7 cellular contexts compared by ENCODE assay signal in genomic region chr20:25058051-25058796, GRCh38. TPM values are rescaled to one million over a fixed set of nuclear protein-coding genes. Genes with fewer than 3 reads are reported as not detected.
DNase-seq lines count a peak whose midpoint lies in the region; ATAC-seq and TF ChIP-seq lines count a peak whose summit lies in the region.

ACSS1 (minus strand) TSS chr20:25058139; CDS start chr20:25058102, 37 bp downstream.

- H3F3A ChIP-seq in neural cell (ENCODE audit: insufficient read depth, low read length, poor library complexity, severe bottlenecking), result no peaks in the 10 kb centered on the region

- H3K9me2 ChIP-seq in neural cell (ENCODE audit: insufficient read depth, low read length), result no peaks in the 10 kb centered on the region

- peak within 1 kb of the TSS; percentile 86 to 96 (median 93) for H3K27ac ChIP-seq in esophagus squamous epithelium
- no peak within 1 kb of the TSS for H3K27ac ChIP-seq in neural cell (ENCODE audit: low read length)
- peak within 1 kb of the TSS; percentile 85 for H3K27ac ChIP-seq in stomach smooth muscle (ENCODE audit: low read length)

- H3K4me1 ChIP-seq in esophagus squamous epithelium (peaks cover 23 to 65% (median 38%) of the 10 kb centered on the region in 3 donors), stomach smooth muscle (ENCODE audit: control insufficient read depth, insufficient read depth, low read length) (peaks cover 57% of the 10 kb centered on the region)

- intact Hi-C loops in esophagus squamous epithelium (cut with DNase I), result no loop called here

- TF ChIP-seq RAD21 in neural cell (conservative IDR thresholded peaks at IDR 0.05), result no peak

- no peak for TF ChIP-seq EP300 in neural cell (conservative IDR thresholded peaks at IDR 0.05; ENCODE audit: poor library complexity, severe bottlenecking)

- H3K9me3 ChIP-seq in esophagus squamous epithelium, result no peaks in the 10 kb centered on the region
- no peaks in the 10 kb centered on the region for H3K9me3 ChIP-seq in neural cell (ENCODE audit: low read length)
- no peaks in the 10 kb centered on the region for H3K9me3 ChIP-seq in stomach smooth muscle (ENCODE audit: control insufficient read depth in 2 of 2, low read length in 2 of 2)

- no peak within 1 kb of the TSS for H2AFZ ChIP-seq in neural cell (ENCODE audit: low read depth, low read length)

- no peaks in the 10 kb centered on the region for H4K20me1 ChIP-seq in neural cell (ENCODE audit: insufficient read depth)

- H3K27me3 ChIP-seq in esophagus squamous epithelium, result no peaks in the 10 kb centered on the region
- H3K27me3 ChIP-seq in neural cell (ENCODE audit: insufficient read depth, low read depth, low read length), result peaks cover 68% of the 10 kb centered on the region
- H3K27me3 ChIP-seq in stomach smooth muscle (ENCODE audit: control insufficient read depth in 1 of 2, insufficient read depth in 2 of 2, low read length in 2 of 2), result no peaks in the 10 kb centered on the region

- WGBS in esophagus squamous epithelium, 2 donors, result 0 to 3% methylated on average over 3 to 11 of the region's 52 CpGs

- H3K4me2 ChIP-seq in neural cell (ENCODE audit: low read length), result peak within 1 kb of the TSS; percentile 68

- H3K9ac ChIP-seq in neural cell (ENCODE audit: low read length) (peak within 1 kb of the TSS; percentile 40), stomach smooth muscle (ENCODE audit: low read length in 2 of 2) (peak within 1 kb of the TSS; percentile 78)

- H3K4me3 ChIP-seq in esophagus squamous epithelium (peak within 1 kb of the TSS; percentile 46 to 95 (median 88)), neural cell (ENCODE audit: low read length) (peak within 1 kb of the TSS; percentile 68), stomach smooth muscle (ENCODE audit: low read length in 2 of 2) (peak within 1 kb of the TSS; percentile 80 to 93)

- peak; percentile 46 to 87 for DNase-seq in NCI-H526 (lab: John Stamatoyannopoulos, UW)
- peak; percentile 61 for DNase-seq in activated T-cell treated with anti-CD3 and anti-CD28 coated beads for 1 hour (ENCODE audit: low read depth)
- peak; percentile 25 for DNase-seq in esophagus squamous epithelium (lab: John Stamatoyannopoulos, UW)

- H3K36me3 ChIP-seq in esophagus squamous epithelium, result no peaks in the 10 kb centered on the region
- no peaks in the 10 kb centered on the region for H3K36me3 ChIP-seq in neural cell (ENCODE audit: insufficient read depth, low read length)
- no peaks in the 10 kb centered on the region for H3K36me3 ChIP-seq in stomach smooth muscle (ENCODE audit: control insufficient read depth in 2 of 2, insufficient read depth in 2 of 2, low read length in 2 of 2)

- H3K79me2 ChIP-seq in neural cell (replicated peaks; ENCODE audit: insufficient read depth, low read length), result no peaks in the 10 kb centered on the region

- ATAC-seq in GM18499 (IDR thresholded peaks at IDR 0.05; ENCODE audit: insufficient read depth, unreplicated experiment) (peak; percentile 42), HG02588 (IDR thresholded peaks at IDR 0.05; ENCODE audit: unreplicated experiment) (peak; percentile 64)

- TF ChIP-seq CTCF in esophagus squamous epithelium (IDR thresholded peaks at IDR 0.05) (peak in 2 of 6 experiments; percentile 4 to 8), neural cell (IDR thresholded peaks at IDR 0.05; ENCODE audit: poor library complexity, severe bottlenecking) (no peak)

- TF ChIP-seq POLR2A in esophagus squamous epithelium (IDR thresholded peaks at IDR 0.05), result peak in 2 of 4 donors; percentile 22 to 41

TF ChIP-seq in neural cell, 6 proteins besides CTCF, POLR2A, EP300 and RAD21:
- TF ChIP-seq POLR2AphosphoS5 (IDR thresholded peaks at IDR 0.05) (no peak), EZH2 (IDR thresholded peaks at IDR 0.05; ENCODE audit: borderline replicate concordance, insufficient read depth, low read length, poor library complexity, severe bottlenecking) (peak; percentile 60)

RNA-seq across cellular contexts. Expression of gene ACSS1, which starts in this region (rescaled TPM):
- 10 to 100 TPM in 3 of 4 donors, 1 to 10 TPM in 1; 5.8 to 23.5 (median 11.1) TPM for total RNA-seq in esophagus squamous epithelium
- polyA plus RNA-seq in neural cell, result 0.14 TPM in 1 of 2 replicates, not detected in the other
- not detected in 2 replicates for polyA minus RNA-seq in neural cell
